Comparison of ENCODE assay signal across 8 cellular contexts in genomic region chr1:114509596-114510234, GRCh38. TPM values are rescaled to one million over a fixed set of nuclear protein-coding genes. Genes with fewer than 3 reads are reported as not detected.
DNase-seq lines count a peak whose midpoint lies in the region; ATAC-seq, FAIRE-seq and TF ChIP-seq lines count a peak whose summit lies in the region.

No MANE protein-coding gene starts in this region.

- H3K27me3 Mint-ChIP-seq in activated T-cell treated with anti-CD3 and anti-CD28 coated beads, Interleukin-2, amount 50 U/mL, for 24 hours: no peaks in the 10 kb centered on the region
- H3K27me3 Mint-ChIP-seq in activated T-helper 17 cell treated with anti-CD3 and anti-CD28 coated beads, Interleukin-2, amount 50 U/mL, for 72 hours: no peaks in the 10 kb centered on the region

- peaks cover 9 to 15% of the 10 kb centered on the region in 2 donors for H3K4me1 ChIP-seq in kidney (ENCODE audit: control insufficient read depth in 1 of 2, insufficient read depth in 1 of 2, low read depth in 1 of 2, low read length in 2 of 2)
- peaks cover 12% of the 10 kb centered on the region for H3K4me1 ChIP-seq in thymus (ENCODE audit: control insufficient read depth, insufficient read depth, low read length)

- no peaks in the 10 kb centered on the region for H3K27me3 ChIP-seq in thymus (ENCODE audit: control insufficient read depth, insufficient read depth)

- no peak for TF ChIP-seq CTCF in kidney (IDR thresholded peaks at IDR 0.05; ENCODE audit: borderline replicate concordance, extremely low read depth, insufficient read depth)

- H3K27ac ChIP-seq in kidney (ENCODE audit: low read depth in 2 of 2, low read length in 2 of 2): peak overlapping the region; percentile 80 to 93
- H3K27ac ChIP-seq in thymus (ENCODE audit: low read depth): no peak overlapping the region

- H3K36me3 ChIP-seq in kidney (ENCODE audit: control insufficient read depth in 1 of 2, insufficient read depth in 2 of 2, low read length in 2 of 2) (no peaks in the 10 kb centered on the region), thymus (ENCODE audit: control insufficient read depth, insufficient read depth) (peaks cover 4% of the 10 kb centered on the region)

- H3K36me3 Mint-ChIP-seq in activated T-cell treated with anti-CD3 and anti-CD28 coated beads, Interleukin-2, amount 50 U/mL, for 24 hours (ENCODE audit: low read depth): peaks cover 55% of the 10 kb centered on the region
- H3K36me3 Mint-ChIP-seq in activated T-helper 17 cell treated with anti-CD3 and anti-CD28 coated beads, Interleukin-2, amount 50 U/mL, for 72 hours (ENCODE audit: low read depth): peaks cover 63% of the 10 kb centered on the region

- intact Hi-C loops in kidney (cut with DNase I): no loop called here

- H3K9me3 ChIP-seq in kidney (ENCODE audit: control insufficient read depth in 1 of 2, low read length in 2 of 2) (no peaks in the 10 kb centered on the region), thymus (ENCODE audit: control insufficient read depth) (no peaks in the 10 kb centered on the region)

- no peak for DNase-seq in activated T-cell treated with anti-CD3 and anti-CD28 coated beads, Interleukin-2, amount 50 U/mL, for 24 hours
- DNase-seq in activated T-cell treated with anti-CD3 and anti-CD28 coated beads for 4 hours (no peak), kidney (no peak), globus pallidus (ENCODE audit: low spot score) (no peak)
- DNase-seq in stimulated activated CD4-positive, alpha-beta T cell treated with anti-CD3 and anti-CD28 coated beads, Interleukin-1b, Interleukin-23, amount 100 ng/mL, for 48 hours: no peak

- H3K4me3 Mint-ChIP-seq in activated T-cell treated with anti-CD3 and anti-CD28 coated beads, Interleukin-2, amount 50 U/mL, for 24 hours: peak overlapping the region; percentile 85
- H3K4me3 Mint-ChIP-seq in activated T-helper 17 cell treated with anti-CD3 and anti-CD28 coated beads, Interleukin-2, amount 50 U/mL, for 72 hours: peak overlapping the region; percentile 97

- peak overlapping the region; percentile 72 for H3K27ac Mint-ChIP-seq in activated T-cell treated with anti-CD3 and anti-CD28 coated beads, Interleukin-2, amount 50 U/mL, for 24 hours
- H3K27ac Mint-ChIP-seq in activated T-helper 17 cell treated with anti-CD3 and anti-CD28 coated beads, Interleukin-2, amount 50 U/mL, for 72 hours: peak overlapping the region; percentile 94

- no peak for ATAC-seq in activated T-helper 17 cell treated with anti-CD3 and anti-CD28 coated beads, Interleukin-2, amount 50 U/mL, for 72 hours (replicated peaks)
- ATAC-seq in GM18873 (IDR thresholded peaks at IDR 0.05; ENCODE audit: low FRiP score, unreplicated experiment): no peak

- no peaks in the 10 kb centered on the region for H3K9me3 Mint-ChIP-seq in activated T-cell treated with anti-CD3 and anti-CD28 coated beads, Interleukin-2, amount 50 U/mL, for 24 hours
- no peaks in the 10 kb centered on the region for H3K9me3 Mint-ChIP-seq in activated T-helper 17 cell treated with anti-CD3 and anti-CD28 coated beads, Interleukin-2, amount 50 U/mL, for 72 hours

- H3K4me1 Mint-ChIP-seq in activated T-cell treated with anti-CD3 and anti-CD28 coated beads, Interleukin-2, amount 50 U/mL, for 24 hours (ENCODE audit: low read depth): peaks cover 56% of the 10 kb centered on the region
- H3K4me1 Mint-ChIP-seq in activated T-helper 17 cell treated with anti-CD3 and anti-CD28 coated beads, Interleukin-2, amount 50 U/mL, for 72 hours: peaks cover 44% of the 10 kb centered on the region

- WGBS in thymus: 3% methylated on average over 8 of the region's 8 CpGs

- FAIRE-seq in kidney (lab: Jason Lieb, UNC): no peak

- peak overlapping the region; percentile 81 to 88 for H3K4me3 ChIP-seq in kidney (ENCODE audit: low read length in 2 of 2)
- H3K4me3 ChIP-seq in thymus (ENCODE audit: low read length): peak overlapping the region; percentile 81

- H3K9ac ChIP-seq in kidney (ENCODE audit: low read length in 2 of 2): peak overlapping the region; percentile 76 to 87

RNA-seq across cellular contexts. Expression of gene TRIM33, which starts 1.3 kb away (rescaled TPM):
- 10 to 100 TPM; 36.6 to 45.9 TPM for total RNA-seq in activated T-helper 17 cell treated with anti-CD3 and anti-CD28 coated beads, Interleukin-2, amount 50 U/mL, for 72 hours
- 36.2 TPM for total RNA-seq in kidney
- polyA plus RNA-seq in kidney (ENCODE audit: insufficient read depth, low read depth, low replicate concordance): 13.3 TPM
- polyA plus RNA-seq in thymus: 20.1 TPM
